29 cellular contexts compared by ENCODE assay signal in genomic region chr18:39209173-39209572, GRCh38.
"Had no signal": no experiment of that assay in that cellular context is flagged by ENCODE, and none has a peak within 500 bp of the region (broad histone marks: within the 10 kb centered on the region; RNA-seq: fewer than 3 reads in every experiment).

No MANE protein-coding gene starts in this region.

- H3K9me3 ChIP-seq: colonic mucosa, esophagus muscularis mucosa, esophagus squamous epithelium, gastrocnemius medialis, gastroesophageal sphincter, heart left ventricle had no signal

- H3K36me3 ChIP-seq: colonic mucosa, esophagus muscularis mucosa, esophagus squamous epithelium, gastrocnemius medialis, gastroesophageal sphincter, heart left ventricle, heart right ventricle had no signal

- H3K4me3 ChIP-seq: colonic mucosa, coronary artery, dorsolateral prefrontal cortex, esophagus muscularis mucosa, esophagus squamous epithelium, gastrocnemius medialis, gastroesophageal sphincter, heart left ventricle, heart right ventricle had no signal

- H3K27me3 ChIP-seq: colonic mucosa, dorsolateral prefrontal cortex, esophagus muscularis mucosa, esophagus squamous epithelium, foreskin keratinocyte, gastrocnemius medialis, gastroesophageal sphincter, heart left ventricle, heart right ventricle had no signal

- H3K27ac Mint-ChIP-seq: dendritic cell treated with granulocyte-macrophage colony-stimulating factor and Interleukin-4, amounts not matched to agents 40 ng/mL and 50 ng/mL, for 4 days; effector memory CD8-positive, alpha-beta T cell; endodermal cell had no signal

- H3K27ac ChIP-seq: colonic mucosa, coronary artery, dorsolateral prefrontal cortex, epithelial cell of prostate, esophagus muscularis mucosa, esophagus squamous epithelium, foreskin keratinocyte, gastrocnemius medialis, gastroesophageal sphincter, heart left ventricle, heart right ventricle had no signal

- DNase-seq: colonic mucosa; cortex of kidney; dermis blood vessel endothelial cell; dorsolateral prefrontal cortex; effector CD4-positive, alpha-beta T cell; effector CD8-positive, alpha-beta T cell; effector memory CD4-positive, alpha-beta T cell; effector memory CD8-positive, alpha-beta T cell; endodermal cell; erythroblast; esophagus squamous epithelium; foreskin fibroblast; foreskin keratinocyte; foreskin melanocyte; gastrocnemius medialis; glutamatergic neuron; head of caudate nucleus; heart left ventricle; heart right ventricle had no signal

- H3K4me1 ChIP-seq: colonic mucosa, esophagus muscularis mucosa, esophagus squamous epithelium, foreskin keratinocyte, gastrocnemius medialis, gastroesophageal sphincter, heart left ventricle, heart right ventricle had no signal

- H3K4me3 Mint-ChIP-seq: dendritic cell treated with granulocyte-macrophage colony-stimulating factor and Interleukin-4, amounts not matched to agents 40 ng/mL and 50 ng/mL, for 4 days; effector memory CD8-positive, alpha-beta T cell; endodermal cell had no signal

- FAIRE-seq: colon, endometrium, endothelial cell of umbilical vein, frontal cortex had no signal

- ATAC-seq: effector memory CD8-positive, alpha-beta T cell; esophagus mucosa; foreskin keratinocyte; gastrocnemius medialis; gastroesophageal sphincter; heart left ventricle; heart right ventricle had no signal

- H3K27me3 Mint-ChIP-seq: dendritic cell treated with granulocyte-macrophage colony-stimulating factor and Interleukin-4, amounts not matched to agents 40 ng/mL and 50 ng/mL, for 4 days; effector memory CD8-positive, alpha-beta T cell had no signal
